ENCODE assay signal across 25 cellular contexts in genomic region chr2:163621445-163622004, GRCh38.
"Had no signal": no experiment of that assay in that cellular context is flagged by ENCODE, and none has a peak within 500 bp of the region (broad histone marks: within the 10 kb centered on the region; RNA-seq: fewer than 3 reads in every experiment).

No MANE protein-coding gene starts in this region.

- H3K36me3 ChIP-seq: cardiac muscle cell, heart right ventricle, left lung, ovary, right lobe of liver, transverse colon had no signal

- H3K4me3 ChIP-seq: cardiac muscle cell, coronary artery, dorsolateral prefrontal cortex, heart right ventricle, left lung, ovary, right lobe of liver, transverse colon had no signal

- H3K27me3 ChIP-seq: cardiac muscle cell, dorsolateral prefrontal cortex, heart right ventricle, left lung, ovary, right lobe of liver, transverse colon had no signal

- H3K27ac Mint-ChIP-seq: activated naive CD4-positive, alpha-beta T cell treated with anti-CD3 and anti-CD28 coated beads, Interleukin-2, amount 50 U/mL, for 72 hours; activated T-cell treated with anti-CD3 and anti-CD28 coated beads, Interleukin-2, amount 50 U/mL, for 72 hours; brain; mesothelial cell of epicardium; naive B cell; progenitor cell of endocrine pancreas; T-cell; T-helper 2 cell treated with Interferon-gamma antibody and Interleukin-4, amounts not matched to agents 5 μg/mL and 100 μg/mL, for 36 hours had no signal

- DNase-seq: activated CD4-positive, alpha-beta T cell treated with anti-CD3 and anti-CD28 coated beads for 4 hours; activated CD4-positive, alpha-beta T cell treated with anti-CD3 and anti-CD28 coated beads, Interleukin-2, amount 50 U/mL, for 4 hours; activated naive CD4-positive, alpha-beta T cell; activated T-cell treated with anti-CD3 and anti-CD28 coated beads for 4 hours; activated T-cell treated with anti-CD3 and anti-CD28 coated beads, Interleukin-2, amount 50 U/mL, for 72 hours; aorta; dorsolateral prefrontal cortex; effector memory CD4-positive, alpha-beta T cell; heart right ventricle; left lung; naive B cell; nephron progenitor cell; ovary; right lobe of liver; stimulated activated CD4-positive, alpha-beta T cell treated with anti-CD3 and anti-CD28 coated beads, Interleukin-2, amount 100 ng/mL, for 48 hours; stimulated activated naive CD4-positive, alpha-beta T cell treated with Interleukin-2 at 50 U/mL for 16 hours; T-cell; transverse colon had no signal

- H3K36me3 Mint-ChIP-seq: activated naive CD4-positive, alpha-beta T cell treated with anti-CD3 and anti-CD28 coated beads, Interleukin-2, amount 50 U/mL, for 72 hours; brain; mesothelial cell of epicardium; naive B cell; T-cell had no signal

- H3K4me3 Mint-ChIP-seq: activated T-cell treated with anti-CD3 and anti-CD28 coated beads, Interleukin-2, amount 50 U/mL, for 72 hours; brain; mesothelial cell of epicardium; naive B cell; nephron progenitor cell; T-cell; T-helper 2 cell treated with Interferon-gamma antibody and Interleukin-4, amounts not matched to agents 5 μg/mL and 100 μg/mL, for 36 hours had no signal

- H3K9me3 Mint-ChIP-seq: activated naive CD4-positive, alpha-beta T cell treated with anti-CD3 and anti-CD28 coated beads, Interleukin-2, amount 50 U/mL, for 72 hours; activated T-cell treated with anti-CD3 and anti-CD28 coated beads, Interleukin-2, amount 50 U/mL, for 72 hours; brain; mesothelial cell of epicardium; naive B cell; nephron progenitor cell; T-helper 2 cell treated with Interferon-gamma antibody and Interleukin-4, amounts not matched to agents 5 μg/mL and 100 μg/mL, for 36 hours had no signal

- H3K27ac ChIP-seq: cardiac muscle cell, coronary artery, dorsolateral prefrontal cortex, heart right ventricle, left lung, ovary, right lobe of liver, transverse colon had no signal

- H3K4me1 Mint-ChIP-seq: naive B cell, T-cell had no signal

- H3K4me1 ChIP-seq: left lung, right lobe of liver, transverse colon had no signal

- H3K27me3 Mint-ChIP-seq: progenitor cell of endocrine pancreas, T-cell had no signal

- ATAC-seq: activated naive CD4-positive, alpha-beta T cell treated with anti-CD3 and anti-CD28 coated beads, Interleukin-2, amount 50 U/mL, for 72 hours; activated T-cell treated with anti-CD3 and anti-CD28 coated beads, Interleukin-2, amount 50 U/mL, for 72 hours; heart right ventricle; left lung; right lobe of liver; T-cell had no signal
